In genomic region chr11:2916892-2917645, GRCh38 we compare ENCODE assay signal across 21 cellular contexts. TPM values are rescaled to one million over a fixed set of nuclear protein-coding genes. Genes with fewer than 3 reads are reported as not detected.
DNase-seq lines count a peak whose midpoint lies in the region; ATAC-seq, FAIRE-seq and TF ChIP-seq lines count a peak whose summit lies in the region.
"Had no signal": no experiment of that assay in that cellular context is flagged by ENCODE, and none has a peak within 500 bp of the region (broad histone marks: within the 10 kb centered on the region; RNA-seq: fewer than 3 reads in every experiment).

No MANE protein-coding gene starts in this region.

- H3K79me2 ChIP-seq in K562 (ENCODE audit: control insufficient read depth, insufficient read depth, low read length) (no peaks in the 10 kb centered on the region), neural progenitor cell (ENCODE audit: low read depth) (no peaks in the 10 kb centered on the region)

- H3K4me3 ChIP-seq in right cardiac atrium (ENCODE audit: low read length) (no peak overlapping the region), K562 (no peak overlapping the region), neural progenitor cell (no peak overlapping the region), sigmoid colon (no peak overlapping the region)
- no peak overlapping the region for H3K4me3 ChIP-seq in BLaER1 treated with 17β-estradiol and CSF1 and Interleukin-3, amounts not matched to agents 10 nM and 100 nM
- H3K4me3 ChIP-seq: GM23248 had no signal

- FAIRE-seq in K562 (lab: Jason Lieb, UNC) = no peak
- FAIRE-seq: D721Med, G401.6, GM12891, GM18507, HTR-8/SVneo had no signal

- TF ChIP-seq EP300 in K562 (IDR thresholded peaks at IDR 0.05; ENCODE audit: low read length) = no peak
- TF ChIP-seq EP300 in sigmoid colon (IDR thresholded peaks at IDR 0.05) = no peak

- no peak overlapping the region for H3K9ac ChIP-seq in BLaER1 treated with 17β-estradiol and CSF1 and Interleukin-3, amounts not matched to agents 10 nM and 100 nM
- peak overlapping the region in 1 of 2 experiments; percentile 26; a peak in 2 of 4 replicates for H3K9ac ChIP-seq in K562 (ENCODE audit: insufficient read depth in 1 of 2, low read depth in 2 of 2, low read length in 2 of 2)
- no peak overlapping the region for H3K9ac ChIP-seq in neural progenitor cell
- H3K9ac ChIP-seq: GM23248 had no signal

- TF ChIP-seq CTCF in K562 (IDR thresholded peaks at IDR 0.05 in 2 of 3, conservative IDR thresholded peaks at IDR 0.05 in 1 of 3; ENCODE audit: insufficient read depth in 2 of 3, low read depth in 1 of 3, low read length in 3 of 3) (no peak), neural progenitor cell (IDR thresholded peaks at IDR 0.05) (no peak), sigmoid colon (IDR thresholded peaks at IDR 0.05) (no peak), chondrocyte (IDR thresholded peaks at IDR 0.05) (no peak)

- no TSS peak for BruUV-seq in K562 (replicated peaks; lab: Mats Ljungman, UMichigan)

- H3F3A ChIP-seq in neural progenitor cell (ENCODE audit: low read depth) = no peaks in the 10 kb centered on the region

- H3K27ac Mint-ChIP-seq in neural progenitor cell (peak overlapping the region; percentile 83), chondrocyte (ENCODE audit: unreplicated experiment) (no peak overlapping the region)
- H3K27ac Mint-ChIP-seq: CD4-positive, alpha-beta T cell; HFFc6; IgD-negative memory B cell had no signal

- no peak overlapping the region for H2AFZ ChIP-seq in K562 (ENCODE audit: low read depth, low read length)
- no peak overlapping the region for H2AFZ ChIP-seq in neural progenitor cell (replicated peaks)
- H2AFZ ChIP-seq: GM23248 had no signal

- H3K9me1 ChIP-seq in K562 (ENCODE audit: control insufficient read depth, insufficient read depth, low read length) = no peaks in the 10 kb centered on the region

- H3K27ac ChIP-seq in right cardiac atrium (ENCODE audit: low read length) (no peak overlapping the region), K562 (ENCODE audit: extremely low read depth, low read depth, low read length) (no peak overlapping the region), neural progenitor cell (no peak overlapping the region), sigmoid colon (no peak overlapping the region)
- no peak overlapping the region; a peak in 1 of 22 replicates for H3K27ac ChIP-seq in BLaER1 treated with 17β-estradiol and CSF1 and Interleukin-3, amounts not matched to agents 10 nM and 100 nM
- H3K27ac ChIP-seq: C4-2B, GM23248 had no signal

- H4K20me1 ChIP-seq in BLaER1 treated with 17β-estradiol and CSF1 and Interleukin-3, amounts not matched to agents 10 nM and 100 nM = peaks cover 0 to 79% (median 0%) of the 10 kb centered on the region in 11 experiments; a peak in 9 of 22 replicates
- H4K20me1 ChIP-seq in K562 (replicated peaks; ENCODE audit: control insufficient read depth, insufficient read depth, low read length) (no peaks in the 10 kb centered on the region), neural progenitor cell (ENCODE audit: low read depth) (no peaks in the 10 kb centered on the region)

- H3K36me3 Mint-ChIP-seq in neural progenitor cell = no peaks in the 10 kb centered on the region
- H3K36me3 Mint-ChIP-seq in chondrocyte (ENCODE audit: low read depth) = no peaks in the 10 kb centered on the region
- H3K36me3 Mint-ChIP-seq: IgD-negative memory B cell had no signal

- 85% methylated on average over 16 of the region's 16 CpGs for WGBS in right cardiac atrium
- WGBS in K562 (ENCODE audit: insufficient coverage, low coverage, missing lambda C conversion rate) = 31% methylated on average over 13 of the region's 16 CpGs
- 92 to 94% methylated on average over 16 of the region's 16 CpGs for WGBS in sigmoid colon, 2 donors

- no peaks in the 10 kb centered on the region for H3K9me3 ChIP-seq in right cardiac atrium (ENCODE audit: control insufficient read depth, low read length)
- H3K9me3 ChIP-seq in BLaER1 treated with 17β-estradiol and CSF1 and Interleukin-3, amounts not matched to agents 10 nM and 100 nM (replicated peaks in 1 of 11) = no peaks in the 10 kb centered on the region
- H3K9me3 ChIP-seq in K562 (replicated peaks; ENCODE audit: control insufficient read depth, insufficient read depth, low read depth, low read length) = no peaks in the 10 kb centered on the region
- no peaks in the 10 kb centered on the region for H3K9me3 ChIP-seq in neural progenitor cell (ENCODE audit: low read depth)
- no peaks in the 10 kb centered on the region for H3K9me3 ChIP-seq in sigmoid colon
- H3K9me3 ChIP-seq: Caco-2 had no signal

- TF ChIP-seq POLR2A in K562 (conservative IDR thresholded peaks at IDR 0.05) (no peak), sigmoid colon (IDR thresholded peaks at IDR 0.05) (no peak)

- H3K36me3 ChIP-seq in BLaER1 treated with 17β-estradiol and CSF1 and Interleukin-3, amounts not matched to agents 10 nM and 100 nM = no peaks in the 10 kb centered on the region; a peak in 1 of 22 replicates
- H3K36me3 ChIP-seq in K562 (ENCODE audit: control insufficient read depth, insufficient read depth, low read length) (no peaks in the 10 kb centered on the region), neural progenitor cell (no peaks in the 10 kb centered on the region), sigmoid colon (no peaks in the 10 kb centered on the region)

- H3K27me3 ChIP-seq in right cardiac atrium (ENCODE audit: control insufficient read depth, insufficient read depth) (no peaks in the 10 kb centered on the region), K562 (ENCODE audit: control insufficient read depth in 2 of 2, insufficient read depth in 2 of 2, low read length in 2 of 2) (no peaks in the 10 kb centered on the region), neural progenitor cell (no peaks in the 10 kb centered on the region), sigmoid colon (no peaks in the 10 kb centered on the region)
- H3K27me3 ChIP-seq in BLaER1 treated with 17β-estradiol and CSF1 and Interleukin-3, amounts not matched to agents 10 nM and 100 nM = no peaks in the 10 kb centered on the region

- H3K9me3 Mint-ChIP-seq in neural progenitor cell (no peaks in the 10 kb centered on the region), chondrocyte (ENCODE audit: low read depth) (no peaks in the 10 kb centered on the region)
- H3K9me3 Mint-ChIP-seq: CD4-positive, alpha-beta T cell; HFFc6; IgD-negative memory B cell had no signal

- TF ChIP-seq RAD21 in K562 (CRISPR knock-in tag; conservative IDR thresholded peaks at IDR 0.05 in 1 of 2, IDR thresholded peaks at IDR 0.05 in 1 of 2) = no peak

- in situ Hi-C loops in K562 (cut with MboI) = no loop called here

- POLR2A ChIA-PET in K562 (lab: Yijun Ruan, JAX) = interaction anchor here (0.6 to 1.8 kb wide), 5 partner anchors 10 to 1690 kb away, joined by 3 to 9 read pairs (median 8); partner anchors contain the start of gene PHLDA2

- CTCF ChIA-PET in K562 (lab: Yijun Ruan, JAX; ENCODE audit: low intra/inter-chr PET ratio) = no interaction called here

- H3K4me1 ChIP-seq in right cardiac atrium (ENCODE audit: control insufficient read depth, insufficient read depth, low read length) (no peaks in the 10 kb centered on the region), K562 (replicated peaks in 1 of 2; ENCODE audit: control insufficient read depth in 2 of 2, insufficient read depth in 2 of 2, low read length in 2 of 2) (peaks cover 13 to 79% of the 10 kb centered on the region in 2 experiments; a peak in 4 of 5 replicates), neural progenitor cell (no peaks in the 10 kb centered on the region), sigmoid colon (no peaks in the 10 kb centered on the region)
- peaks cover 41 to 100% (median 97%) of the 10 kb centered on the region in 10 experiments for H3K4me1 ChIP-seq in BLaER1 treated with 17β-estradiol and CSF1 and Interleukin-3, amounts not matched to agents 10 nM and 100 nM

- no peak overlapping the region for H3K4me3 Mint-ChIP-seq in neural progenitor cell
- H3K4me3 Mint-ChIP-seq in chondrocyte (ENCODE audit: unreplicated experiment) = no peak overlapping the region
- H3K4me3 Mint-ChIP-seq: CD4-positive, alpha-beta T cell; HFFc6; IgD-negative memory B cell had no signal

- no peaks in the 10 kb centered on the region for H3K27me3 Mint-ChIP-seq in neural progenitor cell (ENCODE audit: insufficient read depth, low read depth)
- no peaks in the 10 kb centered on the region for H3K27me3 Mint-ChIP-seq in chondrocyte (ENCODE audit: low read depth)
- H3K27me3 Mint-ChIP-seq: CD4-positive, alpha-beta T cell; IgD-negative memory B cell had no signal

- peak overlapping the region in 7 of 11 experiments; percentile 79 to 100 (median 92); a peak in 10 of 22 replicates for H3K4me2 ChIP-seq in BLaER1 treated with 17β-estradiol and CSF1 and Interleukin-3, amounts not matched to agents 10 nM and 100 nM
- H3K4me2 ChIP-seq in K562 (ENCODE audit: insufficient read depth, low read length) = no peak overlapping the region
- no peak overlapping the region for H3K4me2 ChIP-seq in neural progenitor cell

- intact Hi-C loops in right cardiac atrium (cut with DNase I) = no loop called here
- intact Hi-C loops in cardiac septum (cut with DNase I) = no loop called here
- intact Hi-C loops in K562 (cut with micrococcal nuclease) = no loop called here
- intact Hi-C loops in sigmoid colon (cut with DNase I) = no loop called here

- ATAC-seq in right cardiac atrium = no peak
- no peak for ATAC-seq in K562
- ATAC-seq in HG03280 (IDR thresholded peaks at IDR 0.05; ENCODE audit: unreplicated experiment) = no peak
- ATAC-seq: HCT116 had no signal

- DNase-seq in right cardiac atrium = peak in 2 of 3 donors; percentile 44 to 48
- no peak for DNase-seq in cardiac septum (ENCODE audit: low spot score)
- no peak for DNase-seq in K562 (ENCODE audit: extremely low read depth in 1 of 4, low spot score in 3 of 4)
- no peak for DNase-seq in neural progenitor cell (ENCODE audit: low spot score)
- no peak for DNase-seq in sigmoid colon
- no peak for DNase-seq in chondrocyte (ENCODE audit: low spot score)
- DNase-seq: 8988T; Caco-2; CD4-positive, alpha-beta T cell; GM23248; HFFc6 had no signal

- H3K4me1 Mint-ChIP-seq in neural progenitor cell (peaks cover 4% of the 10 kb centered on the region), chondrocyte (ENCODE audit: low read depth) (peaks cover 25% of the 10 kb centered on the region)

RNA-seq across cellular contexts. Expression of gene PHLDA2, which starts 12.2 kb away (rescaled TPM):
- 1 to 10 TPM in 1 of 4 donors, under 1 TPM in 2, not detected in 1; 0.57 to 2.1 (median 0.74) TPM for total RNA-seq in right cardiac atrium
- 2.0 TPM for polyA plus RNA-seq in right cardiac atrium
- total RNA-seq in cardiac septum = 2.1 TPM
- 3.2 and 7.8 TPM in 2 replicates for total RNA-seq in K562 (2011; cell fraction: chromatin; rRNA removed; ENCODE audit: low replicate concordance)
- total RNA-seq in K562 (2011; cell fraction: nucleolus; rRNA removed) = 13.6 and 14.7 TPM in 2 replicates
- total RNA-seq in K562 (2011; cell fraction: nucleoplasm; rRNA removed) = 5.4 and 5.7 TPM in 2 replicates
- total RNA-seq in K562 (2014; rRNA removed) = 14.8 and 26.2 TPM in 2 replicates
- total RNA-seq in K562 (2014; rRNA removed; fragmentation: Illumina TruSeq; extraction: Trizol) = 0.70 and 0.76 TPM in 2 replicates
- 5.7 and 6.3 TPM in 2 replicates for total RNA-seq in K562 (2015; rRNA removed; fragmentation: Illumina TruSeq; extraction: Trizol)
- total RNA-seq in K562 (2021) = 42.4 and 43.2 TPM in 2 replicates
- 4.7 and 4.9 TPM in 2 replicates for polyA plus RNA-seq in K562 (2011; rRNA removed)
- polyA plus RNA-seq in K562 (2011; cell fraction: cytosol; rRNA removed) = 19.3 and 101 TPM in 2 replicates
- 10.5 and 21.0 TPM in 2 replicates for polyA plus RNA-seq in K562 (2011; cell fraction: nucleus; rRNA removed)
- 26.8 and 31.0 TPM in 2 replicates for polyA plus RNA-seq in K562 (2012)
- 4.0 and 24.8 TPM in 2 replicates for polyA plus RNA-seq in K562 (2014; fragmentation: Illumina TruSeq; extraction: Trizol)
- polyA plus RNA-seq in K562 (2014; fragmentation: Nextera tagmentation; extraction: Ambion mirVana) = under 1 TPM; 0.43 to 0.87 TPM
- 33.6 and 37.8 TPM in 2 replicates for polyA plus RNA-seq in K562 (2014; rRNA removed)
- 0.84 and 1.1 TPM in 2 replicates for polyA minus RNA-seq in K562 (2011; rRNA and poly(A)+ RNA removed)
- polyA minus RNA-seq in K562 (2011; cell fraction: cytosol; rRNA and poly(A)+ RNA removed) = 14.8 and 27.2 TPM in 2 replicates
- polyA minus RNA-seq in K562 (2011; cell fraction: nucleus; rRNA and poly(A)+ RNA removed) = 11.8 and 14.1 TPM in 2 replicates
- not detected in 2 replicates for total RNA-seq in neural progenitor cell (ENCODE audit: low replicate concordance)
- total RNA-seq in sigmoid colon = 1 to 10 TPM in 1 of 4 donors, not detected in 3; 1.7 TPM
- polyA plus RNA-seq in sigmoid colon = 10 to 100 TPM; 33.0 to 37.9 (median 37.8) TPM
- total RNA-seq in chondrocyte = 63.9 to 69.0 TPM (median 64.4 TPM) in 3 replicates
- polyA plus RNA-seq: IgD-negative memory B cell had no signal

RNA-seq across cellular contexts. Expression of gene CDKN1C, which starts 31.5 kb away (rescaled TPM):
- total RNA-seq in right cardiac atrium = 10 to 100 TPM; 16.1 to 26.3 (median 21.4) TPM
- 27.6 TPM for polyA plus RNA-seq in right cardiac atrium
- 11.5 TPM for total RNA-seq in cardiac septum
- 7.1 and 13.9 TPM in 2 replicates for total RNA-seq in K562 (2011; cell fraction: chromatin; rRNA removed; ENCODE audit: low replicate concordance)
- total RNA-seq in K562 (2011; cell fraction: nucleolus; rRNA removed) = 20.5 and 24.5 TPM in 2 replicates
- total RNA-seq in K562 (2011; cell fraction: nucleoplasm; rRNA removed) = 10.9 and 11.1 TPM in 2 replicates
- 19.2 and 23.5 TPM in 2 replicates for total RNA-seq in K562 (2014; rRNA removed)
- total RNA-seq in K562 (2014; rRNA removed; fragmentation: Illumina TruSeq; extraction: Trizol) = 3.5 and 4.0 TPM in 2 replicates
- total RNA-seq in K562 (2015; rRNA removed; fragmentation: Illumina TruSeq; extraction: Trizol) = 2.8 and 3.5 TPM in 2 replicates
- 21.1 and 21.9 TPM in 2 replicates for total RNA-seq in K562 (2021)
- 9.2 and 17.4 TPM in 2 replicates for polyA plus RNA-seq in K562 (2011; rRNA removed)
- polyA plus RNA-seq in K562 (2011; cell fraction: cytosol; rRNA removed) = 12.9 and 29.1 TPM in 2 replicates
- polyA plus RNA-seq in K562 (2011; cell fraction: nucleus; rRNA removed) = 25.4 and 25.7 TPM in 2 replicates
- polyA plus RNA-seq in K562 (2012) = 10.9 and 13.2 TPM in 2 replicates
- polyA plus RNA-seq in K562 (2014; fragmentation: Illumina TruSeq; extraction: Trizol) = 3.9 and 5.2 TPM in 2 replicates
- 10 to 100 TPM in 1 of 2 experiments, 1 to 10 TPM in 1; 9.3 to 18.7 TPM for polyA plus RNA-seq in K562 (2014; fragmentation: Nextera tagmentation; extraction: Ambion mirVana)
- polyA plus RNA-seq in K562 (2014; rRNA removed) = 11.0 and 13.0 TPM in 2 replicates
- 4.8 and 6.4 TPM in 2 replicates for polyA minus RNA-seq in K562 (2011; rRNA and poly(A)+ RNA removed)
- 11.8 and 22.5 TPM in 2 replicates for polyA minus RNA-seq in K562 (2011; cell fraction: cytosol; rRNA and poly(A)+ RNA removed)
- polyA minus RNA-seq in K562 (2011; cell fraction: nucleus; rRNA and poly(A)+ RNA removed) = 7.5 and 8.9 TPM in 2 replicates
- total RNA-seq in neural progenitor cell (ENCODE audit: low replicate concordance) = 47.8 and 49.3 TPM in 2 replicates
- 10 to 100 TPM; 37.2 to 54.3 (median 47.4) TPM for total RNA-seq in sigmoid colon
- polyA plus RNA-seq in sigmoid colon = 10 to 100 TPM in 1 of 3 donors, 1 to 10 TPM in 2; 5.3 to 14.4 (median 7.9) TPM
- total RNA-seq in chondrocyte = 5.4 to 15.7 TPM (median 14.6 TPM) in 3 replicates
- polyA plus RNA-seq: IgD-negative memory B cell had no signal

Comparison
In these comparisons a context has a peak if more than half of its experiments do, and no peak if none do; other contexts are left out.
1. DNase-seq: peak in right cardiac atrium (2 of 3); none in cardiac septum (single experiment), K562 (0 of 4), neural progenitor cell (single experiment), sigmoid colon (single experiment) and chondrocyte (single experiment).
2. H3K4me2 ChIP-seq: peak in BLaER1 treated with 17β-estradiol and CSF1 and Interleukin-3, amounts not matched to agents 10 nM and 100 nM (7 of 11); none in K562 (single experiment) and neural progenitor cell (single experiment).